Comparison of ENCODE assay signal across 11 cellular contexts in the genomic region with DNA sequence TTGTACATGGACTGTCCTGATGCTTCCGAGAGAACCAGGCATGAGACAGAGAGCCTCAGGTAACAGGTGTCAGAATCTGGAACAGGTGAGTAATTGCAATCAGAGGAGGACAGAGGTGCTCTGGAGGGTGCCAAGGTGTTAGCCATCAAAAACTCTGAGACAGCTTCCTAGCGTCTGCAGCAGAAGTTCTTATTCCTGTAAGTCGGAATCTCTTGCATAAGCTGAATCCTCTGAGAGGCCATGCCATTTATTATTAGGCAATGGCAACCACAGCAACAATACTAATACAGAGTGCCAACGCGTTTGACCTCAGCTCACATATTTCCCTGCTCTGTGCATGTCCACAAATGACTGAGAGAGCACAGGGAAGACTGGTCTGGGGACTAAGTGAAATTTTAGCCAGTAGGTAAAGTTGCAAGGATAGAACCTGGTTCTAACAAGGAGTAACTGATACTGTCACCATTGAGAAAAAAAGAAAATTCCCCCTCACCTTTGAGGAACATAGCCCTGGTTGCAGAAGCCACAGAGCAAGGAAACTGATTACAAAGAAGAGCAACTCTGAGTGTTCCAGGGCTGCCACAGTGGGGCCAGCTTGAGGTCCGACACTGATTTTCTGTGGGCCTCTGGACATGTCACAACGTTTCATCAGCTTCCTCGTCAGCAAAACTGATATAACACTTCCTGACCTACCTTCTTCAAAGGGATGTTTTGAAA. TPM values are rescaled to one million over a fixed set of nuclear protein-coding genes. Genes with fewer than 3 reads are reported as not detected.
A peak's percentile ranks its signal among the peaks of the same experiment; 100 is the strongest.
DNase-seq lines count a peak whose midpoint lies in the region; ATAC-seq and TF ChIP-seq lines count a peak whose summit lies in the region.
"Had no signal": no experiment of that assay in that cellular context is flagged by ENCODE, and none has a peak within 500 bp of the region (broad histone marks: within the 10 kb centered on the region; RNA-seq: fewer than 3 reads in every experiment).

No MANE protein-coding gene starts in this region.

- TF ChIP-seq CTCF in right atrium auricular region (IDR thresholded peaks at IDR 0.05) (no peak), cardiac fibroblast (IDR thresholded peaks at IDR 0.05; ENCODE audit: low read depth, low read length) (no peak), right lobe of liver (IDR thresholded peaks at IDR 0.05) (no peak), upper lobe of left lung (IDR thresholded peaks at IDR 0.05) (no peak)

- TF ChIP-seq POLR2A in right lobe of liver (IDR thresholded peaks at IDR 0.05) = peak; percentile 13
- TF ChIP-seq POLR2A in upper lobe of left lung (IDR thresholded peaks at IDR 0.05) = peak in 1 of 4 donors; percentile 16
- no peak for TF ChIP-seq POLR2A in GM18505 (IDR thresholded peaks at IDR 0.05; ENCODE audit: borderline replicate concordance, extremely low read depth, insufficient read depth, insufficient read length)

- DNase-seq in Right ventricle myocardium inferior (ENCODE audit: missing footprints) (no peak), right atrium auricular region (ENCODE audit: low spot score) (no peak), cardiac fibroblast (ENCODE audit: low read depth in 2 of 2) (peak; percentile 9 to 54), right lobe of liver (no peak), upper lobe of left lung (peak in 1 of 2 donors; percentile 55), SK-N-DZ (ENCODE audit: low spot score) (no peak)
- DNase-seq: activated CD8-positive, alpha-beta memory T cell treated with anti-CD3 and anti-CD28 coated beads, Interleukin-2, amount 50 U/mL, for 48 hours; NCI-H1436 treated with DMSO at 0.1 percent for 48 hours; stimulated activated CD4-positive, alpha-beta T cell treated with anti-CD3 and anti-CD28 coated beads, Interleukin-4, amount 100 ng/mL, for 24 hours had no signal

- H3K4me1 ChIP-seq in right atrium auricular region = no peaks in the 10 kb centered on the region
- no peaks in the 10 kb centered on the region for H3K4me1 ChIP-seq in right lobe of liver
- peaks cover 0 to 15% (median 7%) of the 10 kb centered on the region in 4 donors for H3K4me1 ChIP-seq in upper lobe of left lung

- intact Hi-C loops in Right ventricle myocardium inferior (cut with DNase I) = loop anchor here (10.0 kb wide), 1 partner anchor 51 kb away; no protein-coding TSS in a partner anchor
- intact Hi-C loops in right lobe of liver (cut with DNase I) = no loop called here

- H3K36me3 ChIP-seq in right atrium auricular region (no peaks in the 10 kb centered on the region), right lobe of liver (no peaks in the 10 kb centered on the region), upper lobe of left lung (no peaks in the 10 kb centered on the region)

- H3K27me3 ChIP-seq in right atrium auricular region = no peaks in the 10 kb centered on the region
- no peaks in the 10 kb centered on the region for H3K27me3 ChIP-seq in right lobe of liver
- no peaks in the 10 kb centered on the region for H3K27me3 ChIP-seq in upper lobe of left lung

- ATAC-seq in Right ventricle myocardium inferior (peak; percentile 93), right lobe of liver (peak; percentile 71 to 97 (median 82)), upper lobe of left lung (ENCODE audit: low FRiP score in 2 of 2) (peak; percentile 53 to 85), GM18505 (IDR thresholded peaks at IDR 0.05; ENCODE audit: unreplicated experiment) (no peak), GM18867 (IDR thresholded peaks at IDR 0.05; ENCODE audit: unreplicated experiment) (no peak)

- no peak for TF ChIP-seq EP300 in upper lobe of left lung (IDR thresholded peaks at IDR 0.05)

- H3K27ac ChIP-seq in right atrium auricular region = no peak overlapping the region
- no peak overlapping the region for H3K27ac ChIP-seq in right lobe of liver
- H3K27ac ChIP-seq in upper lobe of left lung = peak overlapping the region in 3 of 4 donors; percentile 2 to 73 (median 66)

- WGBS in right lobe of liver (ENCODE audit: insufficient coverage, low coverage, low lambda C conversion rate, missing lambda C conversion rate) = 32% methylated on average over 8 of the region's 8 CpGs
- WGBS in upper lobe of left lung, 2 donors = 49 to 65% methylated on average over 7 to 8 of the region's 8 CpGs

- H3K4me3 ChIP-seq in right atrium auricular region (no peak overlapping the region), cardiac fibroblast (replicated peaks in 1 of 2; ENCODE audit: low read depth in 2 of 2, low read length in 2 of 2) (no peak overlapping the region), right lobe of liver (no peak overlapping the region), upper lobe of left lung (no peak overlapping the region)

- H3K9me3 ChIP-seq in right atrium auricular region (no peaks in the 10 kb centered on the region), right lobe of liver (no peaks in the 10 kb centered on the region), upper lobe of left lung (no peaks in the 10 kb centered on the region)

RNA-seq across cellular contexts. Expression of gene ACSL3, which starts 55.1 kb away (rescaled TPM):
- total RNA-seq in Right ventricle myocardium inferior (50.3 TPM), right atrium auricular region (10 to 100 TPM; 29.0 to 35.7 TPM), right lobe of liver (10 to 100 TPM; 31.1 to 73.0 (median 49.9) TPM), upper lobe of left lung (10 to 100 TPM; 35.6 to 86.0 (median 69.9) TPM)
- polyA plus RNA-seq in SK-N-DZ (2014; cell fraction: cytosol; rRNA removed) = 49.5 and 52.5 TPM in 2 replicates
- 28.1 and 29.8 TPM in 2 replicates for polyA plus RNA-seq in SK-N-DZ (2014; cell fraction: nucleus; rRNA removed)

Comparison
In these comparisons a context has a peak if more than half of its experiments do, and no peak if none do; other contexts are left out.
1. ATAC-seq: peak in Right ventricle myocardium inferior (single experiment), right lobe of liver (4 of 4) and upper lobe of left lung (2 of 2); none in GM18505 (single experiment) and GM18867 (single experiment).
2. DNase-seq: peak in cardiac fibroblast (2 of 2); none in Right ventricle myocardium inferior (single experiment), right atrium auricular region (single experiment), right lobe of liver (0 of 3) and SK-N-DZ (single experiment).
3. H3K27ac ChIP-seq: peak in upper lobe of left lung (3 of 4); none in right atrium auricular region (0 of 2) and right lobe of liver (0 of 3).